ENCODE assay signal across 8 cellular contexts in genomic region chr17:4832829-4833177, GRCh38. TPM values are rescaled to one million over a fixed set of nuclear protein-coding genes. Genes with fewer than 3 reads are reported as not detected.
DNase-seq lines count a peak whose midpoint lies in the region; ATAC-seq, FAIRE-seq and TF ChIP-seq lines count a peak whose summit lies in the region.
"Not testable (repeated sequence)": the region's sequence is repeated elsewhere in the genome, so short reads cannot be mapped to it uniquely, and the experiment has no call there.

No MANE protein-coding gene starts in this region.

- TF ChIP-seq POLR2A in Peyer's patch (IDR thresholded peaks at IDR 0.05): not testable (repeated sequence)

- DNase-seq in BE2C; Peyer's patch; adipocyte (ENCODE audit: low read depth); fibroblast of lung (ENCODE audit: low read depth in 2 of 2); small intestine: not testable (repeated sequence)

- peak overlapping the region; percentile 72 for H3K4me3 ChIP-seq in BE2C (ENCODE audit: low read depth, low read length)
- peak overlapping the region; percentile 76 to 99 (median 98) for H3K4me3 ChIP-seq in Peyer's patch
- H3K4me3 ChIP-seq in adipocyte (ENCODE audit: low read length): peak overlapping the region; percentile 85
- peak overlapping the region; percentile 44 to 82 (median 68) for H3K4me3 ChIP-seq in fibroblast of lung (replicated peaks in 1 of 4; ENCODE audit: control extremely low read depth in 1 of 4, insufficient read depth in 1 of 4, low read depth in 3 of 4, low read length in 4 of 4)
- H3K4me3 ChIP-seq in mesodermal cell (ENCODE audit: extremely low read depth, insufficient read depth, low read length, poor library complexity, severe bottlenecking): peak overlapping the region; percentile 85
- H3K4me3 ChIP-seq in small intestine (ENCODE audit: low read depth in 1 of 2, low read length in 2 of 2): peak overlapping the region; percentile 25 to 90

- H3K79me2 ChIP-seq in fibroblast of lung (ENCODE audit: control insufficient read depth, insufficient read depth, low read length): peaks cover 35% of the 10 kb centered on the region

- H3K4me1 ChIP-seq in BE2C; fibroblast of lung (ENCODE audit: control insufficient read depth, extremely low read depth, insufficient read depth, low read length): not testable (repeated sequence)
- H3K4me1 ChIP-seq in Peyer's patch (peaks cover 4 to 25% (median 10%) of the 10 kb centered on the region in 4 donors), adipocyte (ENCODE audit: control insufficient read depth, insufficient read depth, low read length) (peaks cover 18% of the 10 kb centered on the region), mesodermal cell (ENCODE audit: control insufficient read depth, insufficient read depth, low read length, poor library complexity, severe bottlenecking) (peaks cover 14% of the 10 kb centered on the region), small intestine (ENCODE audit: control insufficient read depth in 2 of 2, insufficient read depth in 1 of 2, low read depth in 1 of 2, low read length in 1 of 2) (peaks cover 3 to 10% of the 10 kb centered on the region in 2 donors)

- H3K4me2 ChIP-seq in fibroblast of lung (ENCODE audit: extremely low read depth, insufficient read depth, low read length): peak overlapping the region; percentile 92

- H3K36me3 ChIP-seq in BE2C; Peyer's patch; adipocyte (ENCODE audit: control insufficient read depth, insufficient read depth, low read length, severe bottlenecking); fibroblast of lung (ENCODE audit: control insufficient read depth, insufficient read depth, low read length); small intestine (ENCODE audit: control insufficient read depth in 2 of 2, insufficient read depth in 2 of 2, low read length in 2 of 2): not testable (repeated sequence)
- H3K36me3 ChIP-seq in mesodermal cell (ENCODE audit: control insufficient read depth, insufficient read depth, low read length): peaks cover 12% of the 10 kb centered on the region

- not testable (repeated sequence) for H4K20me1 ChIP-seq in fibroblast of lung (ENCODE audit: control insufficient read depth, extremely low read depth, insufficient read depth, low read length)

- ATAC-seq in GM19463 (IDR thresholded peaks at IDR 0.05; ENCODE audit: unreplicated experiment): peak; percentile 23
- peak; percentile 7 for ATAC-seq in HG03039 (IDR thresholded peaks at IDR 0.05; ENCODE audit: unreplicated experiment)

- H3K9me3 ChIP-seq in BE2C; Peyer's patch; adipocyte (ENCODE audit: control insufficient read depth, low read length); fibroblast of lung (ENCODE audit: control insufficient read depth, insufficient read depth, low read depth, low read length); mesodermal cell (ENCODE audit: control insufficient read depth, low read length); small intestine (ENCODE audit: control insufficient read depth, low read depth): not testable (repeated sequence)

- H3K27me3 ChIP-seq in BE2C; Peyer's patch; adipocyte (replicated peaks; ENCODE audit: control insufficient read depth, insufficient read depth, low read length); fibroblast of lung (ENCODE audit: control insufficient read depth, insufficient read depth, low read length); small intestine (ENCODE audit: control insufficient read depth in 2 of 2, insufficient read depth in 2 of 2, low read length in 2 of 2): not testable (repeated sequence)

- not testable (repeated sequence) for H2AFZ ChIP-seq in fibroblast of lung (ENCODE audit: low read length)

- not testable (repeated sequence) for TF ChIP-seq CTCF in BE2C (IDR thresholded peaks at IDR 0.05; ENCODE audit: low read depth, low read length); Peyer's patch (IDR thresholded peaks at IDR 0.05); fibroblast of lung (conservative IDR thresholded peaks at IDR 0.05 in 1 of 2, IDR thresholded peaks at IDR 0.05 in 1 of 2; ENCODE audit: low read depth in 1 of 2, low read length in 2 of 2)

- WGBS in mesodermal cell (ENCODE audit: insufficient coverage in 2 of 2), 2 experiments: 0 to 2% methylated on average over 10 of the region's 17 CpGs
- 0% methylated on average over 9 to 12 of the region's 17 CpGs for WGBS in small intestine, 3 donors

- H3K9ac ChIP-seq in adipocyte (ENCODE audit: low read length) (peak overlapping the region; percentile 93), fibroblast of lung (ENCODE audit: insufficient read depth, low read length) (peak overlapping the region; percentile 71)

- H3K27ac ChIP-seq in Peyer's patch (peak overlapping the region; percentile 91 to 98 (median 96)), fibroblast of lung (ENCODE audit: insufficient read depth, low read length) (peak overlapping the region; percentile 85), mesodermal cell (ENCODE audit: low read depth, low read length, severe bottlenecking) (peak overlapping the region; percentile 71), small intestine (ENCODE audit: low read depth in 1 of 2, low read length in 1 of 2) (peak overlapping the region in 1 of 2 donors; percentile 97)

- FAIRE-seq in small intestine (lab: Jason Lieb, UNC): not testable (repeated sequence)

RNA-seq across cellular contexts. Expression of gene MINK1, which starts 0.3 kb away (rescaled TPM):
- 55.5 TPM for polyA plus RNA-seq in BE2C (2012; ENCODE audit: insufficient read depth, insufficient read length, low read depth)
- 100 to 1,000 TPM; 111 to 278 (median 223) TPM for total RNA-seq in Peyer's patch
- 15.9 and 28.6 TPM in 2 replicates for total RNA-seq in fibroblast of lung
- 27.2 and 35.6 TPM in 2 replicates for polyA plus RNA-seq in fibroblast of lung
- polyA plus RNA-seq in fibroblast of lung (2012): 31.1 and 36.3 TPM in 2 replicates
- 72.0 and 153 TPM in 2 replicates for polyA minus RNA-seq in fibroblast of lung (ENCODE audit: low replicate concordance)
- 60.0 TPM for polyA plus RNA-seq in mesodermal cell (2013, experiment 1 of 2)
- 47.7 TPM for polyA plus RNA-seq in mesodermal cell (2013, experiment 2 of 2)
- 10 to 100 TPM; 49.2 to 69.1 (median 60.2) TPM for polyA plus RNA-seq in small intestine

RNA-seq across cellular contexts. Expression of gene PLD2, which starts 25.9 kb away (rescaled TPM):
- 4.6 TPM for polyA plus RNA-seq in BE2C (2012; ENCODE audit: insufficient read depth, insufficient read length, low read depth)
- 10 to 100 TPM; 14.4 to 33.8 (median 26.6) TPM for total RNA-seq in Peyer's patch
- 13.6 and 14.9 TPM in 2 replicates for total RNA-seq in fibroblast of lung
- 12.7 and 14.3 TPM in 2 replicates for polyA plus RNA-seq in fibroblast of lung
- polyA plus RNA-seq in fibroblast of lung (2012): 13.6 and 15.2 TPM in 2 replicates
- 26.1 and 36.7 TPM in 2 replicates for polyA minus RNA-seq in fibroblast of lung (ENCODE audit: low replicate concordance)
- polyA plus RNA-seq in mesodermal cell (2013, experiment 1 of 2): 37.8 TPM
- 39.4 TPM for polyA plus RNA-seq in mesodermal cell (2013, experiment 2 of 2)
- polyA plus RNA-seq in small intestine: 10 to 100 TPM in 1 of 3 donors, 1 to 10 TPM in 2; 9.2 to 12.0 (median 9.5) TPM

RNA-seq across cellular contexts. Expression of gene PSMB6, which starts 36.8 kb away (rescaled TPM):
- 203 TPM for polyA plus RNA-seq in BE2C (2012; ENCODE audit: insufficient read depth, insufficient read length, low read depth)
- total RNA-seq in Peyer's patch (100 to 1,000 TPM in 2 of 4 donors, 10 to 100 TPM in 2; 51.4 to 155 (median 107) TPM), fibroblast of lung (110 and 163 TPM in 2 replicates)
- polyA plus RNA-seq in fibroblast of lung (184 and 272 TPM in 2 replicates), small intestine (100 to 1,000 TPM; 170 to 219 (median 177) TPM)
- 198 and 300 TPM in 2 replicates for polyA plus RNA-seq in fibroblast of lung (2012)
- polyA minus RNA-seq in fibroblast of lung (ENCODE audit: low replicate concordance): 256 and 411 TPM in 2 replicates
- 260 TPM for polyA plus RNA-seq in mesodermal cell (2013, experiment 1 of 2)
- polyA plus RNA-seq in mesodermal cell (2013, experiment 2 of 2): 235 TPM

RNA-seq across cellular contexts. Expression of gene GLTPD2, which starts 44.0 kb away (rescaled TPM):
- polyA plus RNA-seq in BE2C (2012; ENCODE audit: insufficient read depth, insufficient read length, low read depth): 0.99 TPM
- total RNA-seq in Peyer's patch: 10 to 100 TPM in 2 of 4 donors, 1 to 10 TPM in 1, not detected in 1; 5.4 to 28.2 (median 23.6) TPM
- not detected in 2 replicates for total RNA-seq in fibroblast of lung
- polyA plus RNA-seq in fibroblast of lung: not detected in 2 replicates
- polyA plus RNA-seq in fibroblast of lung (2012): 0.18 TPM in 1 of 2 replicates, not detected in the other
- polyA minus RNA-seq in fibroblast of lung (ENCODE audit: low replicate concordance): not detected in 2 replicates
- polyA plus RNA-seq in mesodermal cell (2013, experiment 1 of 2): not detected
- polyA plus RNA-seq in mesodermal cell (2013, experiment 2 of 2): not detected
- 10 to 100 TPM in 2 of 3 donors, 1 to 10 TPM in 1; 4.2 to 49.4 (median 21.2) TPM for polyA plus RNA-seq in small intestine
